Comparison of ENCODE assay signal across 2 cellular contexts in the genomic region with DNA sequence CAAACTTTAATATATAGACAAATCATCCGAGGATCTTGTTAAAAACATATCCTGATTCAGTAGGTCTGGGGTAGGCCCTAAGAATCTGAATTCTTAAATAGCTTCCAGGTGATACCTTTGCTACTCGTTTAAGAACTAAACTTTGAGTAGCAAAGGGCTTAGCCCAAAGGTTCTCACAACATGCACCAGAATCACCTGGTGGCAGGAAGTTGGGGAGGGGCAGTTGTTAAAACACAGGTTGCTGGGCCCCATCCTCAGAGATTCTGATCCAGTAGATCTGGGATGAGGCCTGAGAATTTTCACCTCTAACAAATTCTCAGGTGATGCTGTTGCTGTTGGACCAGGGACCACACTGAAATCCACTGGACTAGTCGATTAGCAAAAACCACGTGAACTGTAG.
A peak's percentile ranks its signal among the peaks of the same experiment; 100 is the strongest.
TF ChIP-seq lines count a peak whose summit lies in the region.

No MANE protein-coding gene starts in this region.

TF ChIP-seq in GM23338, 12 proteins besides CTCF, POLR2A, EP300 and RAD21:
- TF ChIP-seq, protein P1, sequence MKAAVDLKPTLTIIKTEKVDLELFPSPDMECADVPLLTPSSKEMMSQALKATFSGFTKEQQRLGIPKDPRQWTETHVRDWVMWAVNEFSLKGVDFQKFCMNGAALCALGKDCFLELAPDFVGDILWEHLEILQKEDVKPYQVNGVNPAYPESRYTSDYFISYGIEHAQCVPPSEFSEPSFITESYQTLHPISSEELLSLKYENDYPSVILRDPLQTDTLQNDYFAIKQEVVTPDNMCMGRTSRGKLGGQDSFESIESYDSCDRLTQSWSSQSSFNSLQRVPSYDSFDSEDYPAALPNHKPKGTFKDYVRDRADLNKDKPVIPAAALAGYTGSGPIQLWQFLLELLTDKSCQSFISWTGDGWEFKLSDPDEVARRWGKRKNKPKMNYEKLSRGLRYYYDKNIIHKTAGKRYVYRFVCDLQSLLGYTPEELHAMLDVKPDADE (IDR thresholded peaks at IDR 0.05) = peak; percentile 60; the same call in 1 of the 2 replicates
- TF ChIP-seq NANOG (IDR thresholded peaks at IDR 0.05; ENCODE audit: borderline replicate concordance) (peak; percentile 14; the same call in 1 of the 2 replicates), EZH2 (IDR thresholded peaks at IDR 0.05; ENCODE audit: low read depth, unreplicated experiment) (no peak), ZNF462 (CRISPR knock-in tag; IDR thresholded peaks at IDR 0.05) (0 out of 2 replicates have a peak, but pooled peaks have one; percentile 10), ZNF331 (CRISPR knock-in tag; IDR thresholded peaks at IDR 0.05; ENCODE audit: low read depth) (no peak), JUNB (IDR thresholded peaks at IDR 0.05; ENCODE audit: unreplicated experiment) (no peak), CREB1 (CRISPR knock-in tag; IDR thresholded peaks at IDR 0.05; ENCODE audit: low read depth) (no peak), STAT1 (IDR thresholded peaks at IDR 0.05; ENCODE audit: unreplicated experiment) (no peak)
- TF ChIP-seq, protein P2, sequence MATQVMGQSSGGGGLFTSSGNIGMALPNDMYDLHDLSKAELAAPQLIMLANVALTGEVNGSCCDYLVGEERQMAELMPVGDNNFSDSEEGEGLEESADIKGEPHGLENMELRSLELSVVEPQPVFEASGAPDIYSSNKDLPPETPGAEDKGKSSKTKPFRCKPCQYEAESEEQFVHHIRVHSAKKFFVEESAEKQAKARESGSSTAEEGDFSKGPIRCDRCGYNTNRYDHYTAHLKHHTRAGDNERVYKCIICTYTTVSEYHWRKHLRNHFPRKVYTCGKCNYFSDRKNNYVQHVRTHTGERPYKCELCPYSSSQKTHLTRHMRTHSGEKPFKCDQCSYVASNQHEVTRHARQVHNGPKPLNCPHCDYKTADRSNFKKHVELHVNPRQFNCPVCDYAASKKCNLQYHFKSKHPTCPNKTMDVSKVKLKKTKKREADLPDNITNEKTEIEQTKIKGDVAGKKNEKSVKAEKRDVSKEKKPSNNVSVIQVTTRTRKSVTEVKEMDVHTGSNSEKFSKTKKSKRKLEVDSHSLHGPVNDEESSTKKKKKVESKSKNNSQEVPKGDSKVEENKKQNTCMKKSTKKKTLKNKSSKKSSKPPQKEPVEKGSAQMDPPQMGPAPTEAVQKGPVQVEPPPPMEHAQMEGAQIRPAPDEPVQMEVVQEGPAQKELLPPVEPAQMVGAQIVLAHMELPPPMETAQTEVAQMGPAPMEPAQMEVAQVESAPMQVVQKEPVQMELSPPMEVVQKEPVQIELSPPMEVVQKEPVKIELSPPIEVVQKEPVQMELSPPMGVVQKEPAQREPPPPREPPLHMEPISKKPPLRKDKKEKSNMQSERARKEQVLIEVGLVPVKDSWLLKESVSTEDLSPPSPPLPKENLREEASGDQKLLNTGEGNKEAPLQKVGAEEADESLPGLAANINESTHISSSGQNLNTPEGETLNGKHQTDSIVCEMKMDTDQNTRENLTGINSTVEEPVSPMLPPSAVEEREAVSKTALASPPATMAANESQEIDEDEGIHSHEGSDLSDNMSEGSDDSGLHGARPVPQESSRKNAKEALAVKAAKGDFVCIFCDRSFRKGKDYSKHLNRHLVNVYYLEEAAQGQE (IDR thresholded peaks at IDR 0.05; ENCODE audit: unreplicated experiment) = no peak

TF ChIP-seq in WTC11, 78 proteins besides CTCF, POLR2A, EP300 and RAD21 (continued from another document):
- TF ChIP-seq ZNF281 (CRISPR knock-in tag; IDR thresholded peaks at IDR 0.05) = 0 out of 2 replicates have a peak, but pooled peaks have one; percentile 66
TF ChIP-seq in WTC11: peak in this region for 1.
